Comparison of ENCODE assay signal across 1 cellular context in genomic region chr1:165630629-165631402, GRCh38.
A peak's percentile ranks its signal among the peaks of the same experiment; 100 is the strongest.
TF ChIP-seq lines count a peak whose summit lies in the region.

Gene MGST3 (plus strand): TSS chr1:165631234. CDS start chr1:165649848, 18,614 bp downstream.

TF ChIP-seq in HepG2, 621 proteins besides CTCF, POLR2A, EP300 and RAD21 (continued from another document and continues in another):
- peak; percentile 73; the same call in 1 of the 2 replicates for TF ChIP-seq ZNF275 (CRISPR knock-in tag; IDR thresholded peaks at IDR 0.05; ENCODE audit: borderline replicate concordance)
- no peak for TF ChIP-seq CHD4 (IDR thresholded peaks at IDR 0.05; ENCODE audit: borderline replicate concordance, low read length)
- TF ChIP-seq ZBTB33 (CRISPR knock-in tag; IDR thresholded peaks at IDR 0.05): no peak
- no peak for TF ChIP-seq ATF4 (CRISPR knock-in tag; IDR thresholded peaks at IDR 0.05)
- TF ChIP-seq HMGA1 (CRISPR knock-in tag; conservative IDR thresholded peaks at IDR 0.05): no peak
- TF ChIP-seq MXD1 (CRISPR knock-in tag; IDR thresholded peaks at IDR 0.05): no peak
- no peak for TF ChIP-seq ZNF747 (CRISPR knock-in tag; IDR thresholded peaks at IDR 0.05; ENCODE audit: borderline replicate concordance)
- no peak for TF ChIP-seq PHB2 (IDR thresholded peaks at IDR 0.05; ENCODE audit: partially characterized antibody)
- no peak for TF ChIP-seq ZNF839 (CRISPR knock-in tag; IDR thresholded peaks at IDR 0.05; ENCODE audit: borderline replicate concordance)
- peak; percentile 28; the same call in 1 of the 2 replicates for TF ChIP-seq ZMYM3 (CRISPR knock-in tag; IDR thresholded peaks at IDR 0.05)
- peak; percentile 44 for TF ChIP-seq XRCC5 (optimal IDR thresholded peaks at IDR 0.05; ENCODE audit: low read length)
- no peak for TF ChIP-seq MBD4 (IDR thresholded peaks at IDR 0.05; ENCODE audit: borderline replicate concordance, low read length)
- peak; percentile 71; the same call in 1 of the 2 replicates for TF ChIP-seq MLX (CRISPR knock-in tag; IDR thresholded peaks at IDR 0.05)
- no peak for TF ChIP-seq PAX8 (CRISPR knock-in tag; IDR thresholded peaks at IDR 0.05; ENCODE audit: borderline replicate concordance)
- no peak for TF ChIP-seq ATF6 (CRISPR knock-in tag; conservative IDR thresholded peaks at IDR 0.05)
- no peak for TF ChIP-seq HNF1A (IDR thresholded peaks at IDR 0.05; ENCODE audit: low read depth)
- TF ChIP-seq HNF1A (CRISPR knock-in tag; IDR thresholded peaks at IDR 0.05; ENCODE audit: borderline replicate concordance): no peak; the same call in 1 of the 2 replicates
- TF ChIP-seq FOXM1 (CRISPR knock-in tag; IDR thresholded peaks at IDR 0.05): no peak
- TF ChIP-seq BCLAF1 (IDR thresholded peaks at IDR 0.05): no peak
- no peak for TF ChIP-seq ZNF362 (CRISPR knock-in tag; IDR thresholded peaks at IDR 0.05; ENCODE audit: borderline replicate concordance)
- no peak for TF ChIP-seq ISL2 (CRISPR knock-in tag; IDR thresholded peaks at IDR 0.05)
- peak; percentile 40 for TF ChIP-seq ELF1 (CRISPR knock-in tag; IDR thresholded peaks at IDR 0.05)
- no peak for TF ChIP-seq RFX1 (IDR thresholded peaks at IDR 0.05)
- no peak for TF ChIP-seq MED8 (CRISPR knock-in tag; IDR thresholded peaks at IDR 0.05; ENCODE audit: insufficient replicate concordance)
- no peak for TF ChIP-seq ZNF770 (CRISPR knock-in tag; IDR thresholded peaks at IDR 0.05)
- TF ChIP-seq TBX3 (IDR thresholded peaks at IDR 0.05; ENCODE audit: borderline replicate concordance): no peak
- TF ChIP-seq SMAD3 (CRISPR knock-in tag; IDR thresholded peaks at IDR 0.05): 0 out of 2 replicates have a peak, but pooled peaks have one; percentile 48
- no peak for TF ChIP-seq GLI4 (CRISPR knock-in tag; IDR thresholded peaks at IDR 0.05; ENCODE audit: borderline replicate concordance)
- peak; percentile 72; the same call in 1 of the 2 replicates for TF ChIP-seq SNAPC4 (CRISPR knock-in tag; IDR thresholded peaks at IDR 0.05)
